6 cellular contexts compared by ENCODE assay signal in the genomic region with DNA sequence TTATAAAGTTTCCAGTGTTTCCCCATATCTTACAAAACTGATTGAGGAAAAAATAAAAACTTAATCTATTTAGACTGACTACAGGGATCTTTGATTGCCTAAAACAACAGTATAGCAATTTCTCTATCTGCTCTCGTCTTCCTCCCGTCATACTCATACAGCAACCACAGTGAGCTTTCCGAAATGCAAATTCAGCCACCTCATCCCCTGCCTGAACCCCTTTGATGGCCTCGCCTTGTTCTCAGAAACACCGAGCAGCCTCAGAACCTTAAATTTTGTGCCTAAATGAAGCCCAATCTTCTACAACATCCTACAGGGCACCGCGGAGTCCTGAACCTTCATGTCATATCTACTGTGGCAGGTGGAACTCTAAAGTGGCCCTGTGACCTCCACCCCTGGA.
"Had no signal": no experiment of that assay in that cellular context is flagged by ENCODE, and none has a peak within 500 bp of the region (broad histone marks: within the 10 kb centered on the region; RNA-seq: fewer than 3 reads in every experiment).

No MANE protein-coding gene starts in this region.

- H3K36me3 Mint-ChIP-seq: IgD-negative memory B cell had no signal

- DNase-seq: IMR-90, KBM-7 had no signal

- H3K27ac Mint-ChIP-seq: IgD-negative memory B cell had no signal

- H3K4me3 ChIP-seq: K562 had no signal

- H3K27ac ChIP-seq: HL-60 had no signal

- H3K4me1 Mint-ChIP-seq: IgD-negative memory B cell had no signal

- H3K27me3 Mint-ChIP-seq: IgD-negative memory B cell had no signal

- H3K4me3 Mint-ChIP-seq: IgD-negative memory B cell had no signal

- ATAC-seq: HepG2, K562 had no signal
